Comparison of ENCODE assay signal across 9 cellular contexts in genomic region chr14:78254911-78255431, GRCh38.
DNase-seq lines count a peak whose midpoint lies in the region; ATAC-seq and TF ChIP-seq lines count a peak whose summit lies in the region.
"Had no signal": no experiment of that assay in that cellular context is flagged by ENCODE, and none has a peak within 500 bp of the region (broad histone marks: within the 10 kb centered on the region; RNA-seq: fewer than 3 reads in every experiment).

No MANE protein-coding gene starts in this region.

- no CpG with 5 or more reads among the region's 9 CpGs for WGBS in neuronal stem cell (ENCODE audit: extremely low coverage in 2 of 2, insufficient read length in 2 of 2, insufficient replicate concordance in 1 of 2), 2 donors

- H3K4me1 ChIP-seq in A673 (ENCODE audit: insufficient read depth, low read length, poor library complexity, severe bottlenecking): no peaks in the 10 kb centered on the region
- H3K4me1 ChIP-seq in BE2C: no peaks in the 10 kb centered on the region
- H3K4me1 ChIP-seq in neuronal stem cell (ENCODE audit: control insufficient read depth in 2 of 2, insufficient read depth in 1 of 2, low read depth in 1 of 2, low read length in 2 of 2): peaks cover 0 to 3% of the 10 kb centered on the region in 2 donors

- no peak overlapping the region for H4K91ac ChIP-seq in neuronal stem cell (ENCODE audit: low read depth, low read length, poor library complexity)

- POLR2A ChIA-PET in A673 (lab: Charles Lee; ENCODE audit: low non-redundant PET): no interaction called here

- H3K23ac ChIP-seq in neuronal stem cell (ENCODE audit: low read depth, low read length, poor library complexity): no peak overlapping the region

- H3K4me3 ChIP-seq in fibroblast of villous mesenchyme (ENCODE audit: low read depth, low read length) (no peak overlapping the region), A673 (ENCODE audit: low read depth, low read length, poor library complexity, severe bottlenecking) (no peak overlapping the region), BE2C (ENCODE audit: low read depth, low read length) (no peak overlapping the region), neuronal stem cell (ENCODE audit: low read length in 2 of 2) (no peak overlapping the region)

- H2BK12ac ChIP-seq in neuronal stem cell (ENCODE audit: low read length): no peak overlapping the region

- H3K9ac ChIP-seq in neuronal stem cell (ENCODE audit: low read depth, low read length, poor library complexity): no peak overlapping the region

- no peak overlapping the region for H3K4me2 ChIP-seq in neuronal stem cell (ENCODE audit: insufficient read depth, low read length, poor library complexity, severe bottlenecking)

- in situ Hi-C loops in Caki2 (cut with HindIII; ENCODE audit: low pct_unique_long_range_greater_than_20kb, low sequenced_read_pairs): no loop called here

- no peak overlapping the region for H2AFZ ChIP-seq in neuronal stem cell (ENCODE audit: low read length)

- intact Hi-C loops in A673 (cut with micrococcal nuclease; ENCODE audit: unreplicated experiment): no loop called here

- H3K27ac ChIP-seq in A673 (ENCODE audit: low read depth, low read length, poor library complexity, severe bottlenecking) (no peak overlapping the region), neuronal stem cell (replicated peaks; ENCODE audit: low read length) (no peak overlapping the region)

- H4K8ac ChIP-seq in neuronal stem cell (ENCODE audit: low read depth, low read length): no peak overlapping the region

- H3K27me3 ChIP-seq in A673 (replicated peaks; ENCODE audit: insufficient read depth, low read depth, low read length, poor library complexity) (peaks cover 6% of the 10 kb centered on the region), BE2C (no peaks in the 10 kb centered on the region), neuronal stem cell (ENCODE audit: control insufficient read depth in 3 of 3, insufficient read depth in 3 of 3, low read depth in 1 of 3, low read length in 3 of 3) (peaks cover 0 to 2% (median 0%) of the 10 kb centered on the region in 3 experiments)

- no peak overlapping the region for H3K14ac ChIP-seq in neuronal stem cell (ENCODE audit: low read length)

- no peak overlapping the region for H3K18ac ChIP-seq in neuronal stem cell (ENCODE audit: low read length)

- no TSS peak for BruUV-seq in A673 (replicated peaks; lab: Mats Ljungman, UMichigan)

- H3K36me3 ChIP-seq in A673 (ENCODE audit: insufficient read depth, low read length, poor library complexity, severe bottlenecking) (no peaks in the 10 kb centered on the region), BE2C (no peaks in the 10 kb centered on the region), neuronal stem cell (replicated peaks in 1 of 2; ENCODE audit: control insufficient read depth in 2 of 2, insufficient read depth in 2 of 2, low read length in 2 of 2) (no peaks in the 10 kb centered on the region)

- CTCF ChIA-PET in A673 (lab: Charles Lee): no interaction called here

- no peak overlapping the region for H2AK5ac ChIP-seq in neuronal stem cell (ENCODE audit: low read depth, low read length)

- no peak overlapping the region for H2BK5ac ChIP-seq in neuronal stem cell (ENCODE audit: low read length)

- H3K79me1 ChIP-seq in neuronal stem cell (ENCODE audit: low read depth, low read length): no peaks in the 10 kb centered on the region

- DNase-seq in Caki2 (ENCODE audit: low read depth) (peak; percentile 85), NCI-H774 (lab: John Stamatoyannopoulos, UW) (peak; percentile 36), fibroblast of villous mesenchyme (ENCODE audit: low read depth) (peak; percentile 4), A673 (ENCODE audit: low spot score) (no peak), NOMO-1 treated with dmso at 0.1 percent for 144 hours (lab: John Stamatoyannopoulos, UW; ENCODE audit: unreplicated experiment) (no peak), BE2C (no peak), neuronal stem cell (ENCODE audit: low spot score) (no peak)

- H2BK15ac ChIP-seq in neuronal stem cell (ENCODE audit: low read length): no peak overlapping the region

- H3K4ac ChIP-seq in neuronal stem cell (ENCODE audit: low read length): no peak overlapping the region

- no peaks in the 10 kb centered on the region for H3K9me3 ChIP-seq in A673 (ENCODE audit: low read depth, low read length, poor library complexity, severe bottlenecking)
- no peaks in the 10 kb centered on the region for H3K9me3 ChIP-seq in BE2C
- H3K9me3 ChIP-seq in neuronal stem cell (replicated peaks in 1 of 2; ENCODE audit: control insufficient read depth in 2 of 2, insufficient read depth in 1 of 2, low read depth in 1 of 2, low read length in 2 of 2): no peaks in the 10 kb centered on the region

- no peak overlapping the region for H2BK120ac ChIP-seq in neuronal stem cell (ENCODE audit: low read depth, low read length)

- no peak for TF ChIP-seq CTCF in fibroblast of villous mesenchyme (IDR thresholded peaks at IDR 0.05; ENCODE audit: insufficient read depth, low read depth, low read length)
- no peak for TF ChIP-seq CTCF in A673 (conservative IDR thresholded peaks at IDR 0.05; ENCODE audit: low read depth, low read length)
- no peak for TF ChIP-seq CTCF in BE2C (IDR thresholded peaks at IDR 0.05; ENCODE audit: low read depth, low read length)

- ATAC-seq in HG03378 (IDR thresholded peaks at IDR 0.05; ENCODE audit: unreplicated experiment): peak; percentile 49
- ATAC-seq: Panc1 had no signal

Comparison
In these comparisons a context has a peak if more than half of its experiments do, and no peak if none do; other contexts are left out.
1. DNase-seq: peak in Caki2 (single experiment), NCI-H774 (single experiment) and fibroblast of villous mesenchyme (single experiment); none in A673 (single experiment), NOMO-1 treated with dmso at 0.1 percent for 144 hours (single experiment), BE2C (single experiment) and neuronal stem cell (single experiment).